In the genomic region with DNA sequence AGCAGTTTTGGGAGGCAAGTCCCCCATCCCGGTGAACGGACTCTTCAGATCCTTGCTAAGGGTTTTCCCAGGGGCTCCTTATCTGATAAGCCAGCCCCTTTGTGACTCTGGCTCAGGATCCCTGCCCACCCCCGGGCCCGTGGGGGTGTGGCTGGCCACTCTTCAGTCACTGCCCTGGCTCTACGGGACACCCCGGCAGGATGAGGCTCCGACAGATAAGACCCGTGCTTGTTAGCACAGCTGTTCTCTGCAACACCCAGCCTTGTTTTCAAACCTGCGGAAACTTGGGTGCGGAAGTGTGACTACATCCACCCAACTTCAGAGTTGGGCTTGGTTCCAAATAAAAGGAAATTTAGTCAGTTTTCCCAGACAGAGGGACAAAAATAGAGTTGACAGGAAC, we compare ENCODE assay signal across 18 cellular contexts.
DNase-seq lines count a peak whose midpoint lies in the region; ATAC-seq, FAIRE-seq and TF ChIP-seq lines count a peak whose summit lies in the region.
"Had no signal": no experiment of that assay in that cellular context is flagged by ENCODE, and none has a peak within 500 bp of the region (broad histone marks: within the 10 kb centered on the region; RNA-seq: fewer than 3 reads in every experiment).

No MANE protein-coding gene starts in this region.

- no peaks in the 10 kb centered on the region for H3K27me3 ChIP-seq in Peyer's patch
- H3K27me3 ChIP-seq in endothelial cell of umbilical vein (ENCODE audit: control insufficient read depth in 2 of 2, insufficient read depth in 2 of 2, low read length in 2 of 2), result no peaks in the 10 kb centered on the region
- H3K27me3 ChIP-seq in left lung, result peaks cover 0 to 5% of the 10 kb centered on the region in 2 donors
- no peaks in the 10 kb centered on the region for H3K27me3 ChIP-seq in small intestine (ENCODE audit: control insufficient read depth in 2 of 2, insufficient read depth in 2 of 2, low read length in 2 of 2)

- peaks cover 6% of the 10 kb centered on the region for H3K9me3 Mint-ChIP-seq in glutamatergic neuron (ENCODE audit: unreplicated experiment)
- H3K9me3 Mint-ChIP-seq: activated B cell treated with CpG ODN at 0.5 μM for 24 hours; activated naive CD4-positive, alpha-beta T cell treated with anti-CD3 and anti-CD28 coated beads, Interleukin-2, amount 50 U/mL, for 24 hours; central memory CD8-positive, alpha-beta T cell; natural killer cell; T-helper 1 cell treated with Interleukin-12 subunit alpha and Interleukin-12 subunit beta and Interleukin-4 antibody, amounts not matched to agents 30 μg/mL and 1 μg/mL, for 36 hours; type B pancreatic cell had no signal

- no TSS peak for BruUV-seq in endothelial cell of umbilical vein (replicated peaks; lab: Mats Ljungman, UMichigan)

- intact Hi-C loops in endothelial cell of umbilical vein (cut with micrococcal nuclease), result loop anchor here (1.0 to 10.0 kb wide), 5 partner anchors 31 to 518 kb away; no protein-coding TSS in a partner anchor
- intact Hi-C loops in left lung (cut with DNase I), result no loop called here
- intact Hi-C loops in head of caudate nucleus (cut with DNase I), result no loop called here

- no peak overlapping the region for H2AFZ ChIP-seq in endothelial cell of umbilical vein (ENCODE audit: low read depth, low read length)

- peak in 2 of 3 donors; percentile 53 to 58 for DNase-seq in Peyer's patch
- DNase-seq in endothelial cell of umbilical vein (ENCODE audit: low read depth, low spot score), result peak; percentile 97
- peak in 1 of 2 donors; percentile 53 for DNase-seq in left lung
- DNase-seq in small intestine, result peak; percentile 25
- DNase-seq in head of caudate nucleus, result no peak
- DNase-seq in glutamatergic neuron, result no peak
- no peak for DNase-seq in NCI-H1092 treated with DMSO at 0.1 percent for 48 hours (lab: John Stamatoyannopoulos, UW)
- DNase-seq in NCI-H2227 (lab: John Stamatoyannopoulos, UW; ENCODE audit: unreplicated experiment), result no peak
- DNase-seq: activated B cell treated with CpG ODN at 0.5 μM for 24 hours; MV-4-11; natural killer cell; NCI-H748 treated with DMSO at 0.1 percent for 48 hours; stimulated activated CD4-positive, alpha-beta T cell treated with anti-CD3 and anti-CD28 coated beads, Interleukin-4, amount 100 ng/mL, for 1 hour had no signal

- H3K9me3 ChIP-seq in Peyer's patch, result no peaks in the 10 kb centered on the region
- no peaks in the 10 kb centered on the region for H3K9me3 ChIP-seq in endothelial cell of umbilical vein (replicated peaks; ENCODE audit: control insufficient read depth, insufficient read depth, low read length)
- no peaks in the 10 kb centered on the region for H3K9me3 ChIP-seq in left lung
- H3K9me3 ChIP-seq in small intestine (ENCODE audit: control insufficient read depth, low read depth), result no peaks in the 10 kb centered on the region

- H3K27ac ChIP-seq in Peyer's patch (no peak overlapping the region), endothelial cell of umbilical vein (ENCODE audit: insufficient read depth, low read depth, low read length) (peak overlapping the region; percentile 96), left lung (peak overlapping the region; percentile 29 to 36), small intestine (ENCODE audit: low read depth in 1 of 2, low read length in 1 of 2) (peak overlapping the region in 1 of 2 donors; percentile 8)
- H3K27ac ChIP-seq: RWPE1 had no signal

- TF ChIP-seq CTCF in Peyer's patch (IDR thresholded peaks at IDR 0.05) (no peak), endothelial cell of umbilical vein (IDR thresholded peaks at IDR 0.05; ENCODE audit: extremely low read depth in 1 of 2, insufficient read depth in 1 of 2, low read depth in 1 of 2, low read length in 2 of 2) (no peak), left lung (IDR thresholded peaks at IDR 0.05) (no peak), glutamatergic neuron (IDR thresholded peaks at IDR 0.05; ENCODE audit: partially characterized antibody, unreplicated experiment) (no peak)

- WGBS in small intestine, 3 donors, result 18 to 32% (median 20%) methylated on average over 10 of the region's 10 CpGs

- POLR2A ChIA-PET in endothelial cell of umbilical vein (lab: Charles Lee), result no interaction called here

- no peak overlapping the region for H3K27ac Mint-ChIP-seq in glutamatergic neuron (ENCODE audit: unreplicated experiment)
- H3K27ac Mint-ChIP-seq: activated B cell treated with CpG ODN at 0.5 μM for 24 hours; activated naive CD4-positive, alpha-beta T cell treated with anti-CD3 and anti-CD28 coated beads, Interleukin-2, amount 50 U/mL, for 24 hours; natural killer cell; T-helper 1 cell treated with Interleukin-12 subunit alpha and Interleukin-12 subunit beta and Interleukin-4 antibody, amounts not matched to agents 30 μg/mL and 1 μg/mL, for 36 hours; type B pancreatic cell had no signal

- peak; percentile 98 for FAIRE-seq in endothelial cell of umbilical vein (lab: Jason Lieb, UNC)
- FAIRE-seq in small intestine (lab: Jason Lieb, UNC), result no peak

- no peaks in the 10 kb centered on the region for H3K4me1 Mint-ChIP-seq in glutamatergic neuron (ENCODE audit: low read depth, unreplicated experiment)
- H3K4me1 Mint-ChIP-seq: activated B cell treated with CpG ODN at 0.5 μM for 24 hours; activated naive CD4-positive, alpha-beta T cell treated with anti-CD3 and anti-CD28 coated beads, Interleukin-2, amount 50 U/mL, for 24 hours; central memory CD8-positive, alpha-beta T cell; natural killer cell had no signal

- no peaks in the 10 kb centered on the region for H4K20me1 ChIP-seq in endothelial cell of umbilical vein (replicated peaks; ENCODE audit: control insufficient read depth, extremely low read depth, insufficient read depth, low read length)

- H3K4me1 ChIP-seq in Peyer's patch (no peaks in the 10 kb centered on the region), endothelial cell of umbilical vein (ENCODE audit: control insufficient read depth, extremely low read depth, insufficient read depth, low read length) (peaks cover 75% of the 10 kb centered on the region), left lung (peaks cover 0 to 28% of the 10 kb centered on the region in 2 donors), small intestine (ENCODE audit: control insufficient read depth in 2 of 2, insufficient read depth in 1 of 2, low read depth in 1 of 2, low read length in 1 of 2) (no peaks in the 10 kb centered on the region)

- TF ChIP-seq POLR2A in Peyer's patch (IDR thresholded peaks at IDR 0.05), result no peak
- peak; percentile 86 for TF ChIP-seq POLR2A in endothelial cell of umbilical vein (IDR thresholded peaks at IDR 0.05; ENCODE audit: low read depth, low read length)

- peak overlapping the region; percentile 39 for H3K4me2 ChIP-seq in endothelial cell of umbilical vein (ENCODE audit: insufficient read depth, low read length)

- dilution Hi-C loops in endothelial cell of umbilical vein (cut with MboI; ENCODE audit: extremely low pct_ligation_motif_present, low sequenced_read_pairs), result no loop called here

- H3K4me3 ChIP-seq in Peyer's patch, result no peak overlapping the region
- H3K4me3 ChIP-seq in endothelial cell of umbilical vein (replicated peaks in 1 of 3; ENCODE audit: insufficient read depth in 1 of 3, low read depth in 1 of 3, low read length in 3 of 3), result no peak overlapping the region
- no peak overlapping the region for H3K4me3 ChIP-seq in left lung
- no peak overlapping the region for H3K4me3 ChIP-seq in small intestine (ENCODE audit: low read depth in 1 of 2, low read length in 2 of 2)

- H3K36me3 Mint-ChIP-seq in glutamatergic neuron (ENCODE audit: unreplicated experiment), result no peaks in the 10 kb centered on the region
- H3K36me3 Mint-ChIP-seq: activated naive CD4-positive, alpha-beta T cell treated with anti-CD3 and anti-CD28 coated beads, Interleukin-2, amount 50 U/mL, for 24 hours; natural killer cell; type B pancreatic cell had no signal

- H3K79me2 ChIP-seq in endothelial cell of umbilical vein (ENCODE audit: control insufficient read depth, insufficient read depth, low read length), result no peaks in the 10 kb centered on the region

- ATAC-seq in left lung, result no peak
- ATAC-seq: natural killer cell had no signal

- H3K36me3 ChIP-seq in Peyer's patch, result no peaks in the 10 kb centered on the region
- no peaks in the 10 kb centered on the region for H3K36me3 ChIP-seq in endothelial cell of umbilical vein (ENCODE audit: control insufficient read depth in 2 of 2, extremely low read depth in 1 of 2, insufficient read depth in 2 of 2, low read length in 2 of 2)
- H3K36me3 ChIP-seq in left lung, result no peaks in the 10 kb centered on the region
- H3K36me3 ChIP-seq in small intestine (ENCODE audit: control insufficient read depth in 2 of 2, insufficient read depth in 2 of 2, low read length in 2 of 2), result no peaks in the 10 kb centered on the region

- H3K9me1 ChIP-seq in endothelial cell of umbilical vein (replicated peaks; ENCODE audit: control insufficient read depth, extremely low read depth, insufficient read depth, low read length), result no peaks in the 10 kb centered on the region

- H3K4me3 Mint-ChIP-seq in glutamatergic neuron (ENCODE audit: unreplicated experiment), result no peak overlapping the region
- H3K4me3 Mint-ChIP-seq: activated B cell treated with CpG ODN at 0.5 μM for 24 hours; activated naive CD4-positive, alpha-beta T cell treated with anti-CD3 and anti-CD28 coated beads, Interleukin-2, amount 50 U/mL, for 24 hours; central memory CD8-positive, alpha-beta T cell; natural killer cell; T-helper 1 cell treated with Interleukin-12 subunit alpha and Interleukin-12 subunit beta and Interleukin-4 antibody, amounts not matched to agents 30 μg/mL and 1 μg/mL, for 36 hours; type B pancreatic cell had no signal

- peaks cover 4% of the 10 kb centered on the region for H3K27me3 Mint-ChIP-seq in glutamatergic neuron (ENCODE audit: unreplicated experiment)

- CTCF ChIA-PET in endothelial cell of umbilical vein (lab: Charles Lee), result interaction anchor here (0.7 to 1.1 kb wide), 2 partner anchors 10 to 109 kb away, joined by 3 read pairs; no protein-coding TSS in a partner anchor

- H3K9ac ChIP-seq in endothelial cell of umbilical vein (replicated peaks; ENCODE audit: extremely low read depth, insufficient read depth, low read length), result peak overlapping the region; percentile 54

TF ChIP-seq in endothelial cell of umbilical vein, 7 proteins besides CTCF, POLR2A, EP300 and RAD21 (continues in another document):
- peak; percentile 84 for TF ChIP-seq JUN (IDR thresholded peaks at IDR 0.05; ENCODE audit: borderline replicate concordance, insufficient read depth, insufficient read length, low read depth)
- TF ChIP-seq POLR2AphosphoS5 (IDR thresholded peaks at IDR 0.05; ENCODE audit: insufficient read depth, low read depth, low read length), result peak; percentile 99
- peak; percentile 98 for TF ChIP-seq GATA2 (IDR thresholded peaks at IDR 0.05; ENCODE audit: insufficient read depth, insufficient read length, low read depth, low read length)
- no peak for TF ChIP-seq MYC (IDR thresholded peaks at IDR 0.05; ENCODE audit: low read depth, low read length)
- TF ChIP-seq, protein P1, sequence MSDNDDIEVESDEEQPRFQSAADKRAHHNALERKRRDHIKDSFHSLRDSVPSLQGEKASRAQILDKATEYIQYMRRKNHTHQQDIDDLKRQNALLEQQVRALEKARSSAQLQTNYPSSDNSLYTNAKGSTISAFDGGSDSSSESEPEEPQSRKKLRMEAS (IDR thresholded peaks at IDR 0.05; ENCODE audit: insufficient read depth, insufficient read length), result no peak
- TF ChIP-seq EZH2 (IDR thresholded peaks at IDR 0.05; ENCODE audit: borderline replicate concordance, low read depth, low read length, severe bottlenecking), result no peak

Comparison
In these comparisons a context has a peak if more than half of its experiments do, and no peak if none do; other contexts are left out.
1. DNase-seq: peak in Peyer's patch (2 of 3), endothelial cell of umbilical vein (single experiment) and small intestine (single experiment); none in head of caudate nucleus (0 of 42), glutamatergic neuron (single experiment), NCI-H1092 treated with DMSO at 0.1 percent for 48 hours (single experiment) and NCI-H2227 (single experiment).
2. H3K27ac ChIP-seq: peak in endothelial cell of umbilical vein (single experiment) and left lung (2 of 2); none in Peyer's patch (0 of 4).